Comparison of ENCODE assay signal across 8 cellular contexts in the genomic region with DNA sequence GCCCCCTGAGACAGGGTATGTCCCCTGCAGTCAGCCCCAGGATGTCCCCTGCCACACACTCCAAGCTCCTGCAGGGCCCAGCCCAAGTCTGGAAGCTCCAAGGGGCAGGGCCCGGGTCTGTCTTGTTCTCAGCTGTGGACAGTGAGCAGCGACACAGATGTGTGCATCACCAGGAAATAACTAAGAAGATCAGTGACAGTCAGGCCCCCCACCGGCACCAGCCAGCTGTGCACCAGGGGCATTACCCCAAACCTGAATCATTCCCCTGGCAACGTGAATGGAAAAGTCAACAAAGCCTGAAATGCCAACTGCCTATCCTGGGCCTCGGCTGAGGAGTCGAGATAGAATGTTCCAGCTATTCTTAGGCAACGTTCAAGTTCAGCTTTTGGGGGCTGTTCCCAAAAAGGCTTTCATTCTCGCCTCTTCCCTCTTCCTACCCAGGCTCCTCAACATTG.
DNase-seq lines count a peak whose midpoint lies in the region; ATAC-seq and TF ChIP-seq lines count a peak whose summit lies in the region.

No MANE protein-coding gene starts in this region.

- in situ Hi-C loops in mammary epithelial cell (cut with MboI; ENCODE audit: low sequenced_read_pairs in 2 of 2) = no loop called here

- H3K27ac ChIP-seq in mammary epithelial cell (ENCODE audit: insufficient read depth, low read depth, low read length) (no peak overlapping the region), upper lobe of right lung (peak overlapping the region; percentile 82)

- no peak overlapping the region for H3K4me2 ChIP-seq in mammary epithelial cell (ENCODE audit: insufficient read depth, low read depth, low read length)

- H3K79me2 ChIP-seq in mammary epithelial cell (ENCODE audit: insufficient read depth, low read length) = no peaks in the 10 kb centered on the region

- H3K27me3 Mint-ChIP-seq in MCF 10A (ENCODE audit: insufficient read depth, unreplicated experiment) = peaks cover 50% of the 10 kb centered on the region
- no peaks in the 10 kb centered on the region for H3K27me3 Mint-ChIP-seq in activated naive CD8-positive, alpha-beta T cell treated with anti-CD3 and anti-CD28 coated beads, Interleukin-2, amount 50 U/mL, for 24 hours
- H3K27me3 Mint-ChIP-seq in Caco-2 (ENCODE audit: insufficient read depth, unreplicated experiment) = no peaks in the 10 kb centered on the region
- H3K27me3 Mint-ChIP-seq in type B pancreatic cell = peaks cover 12% of the 10 kb centered on the region

- H3K36me3 ChIP-seq in mammary epithelial cell (ENCODE audit: insufficient read depth, low read length) (no peaks in the 10 kb centered on the region), upper lobe of right lung (peaks cover 8% of the 10 kb centered on the region), Caco-2 (ENCODE audit: control insufficient read depth, insufficient read depth, low read length) (no peaks in the 10 kb centered on the region)

- H3K4me3 Mint-ChIP-seq in MCF 10A (ENCODE audit: unreplicated experiment) (no peak overlapping the region), Caco-2 (ENCODE audit: unreplicated experiment) (no peak overlapping the region), type B pancreatic cell (no peak overlapping the region)
- H3K4me3 Mint-ChIP-seq in activated naive CD8-positive, alpha-beta T cell treated with anti-CD3 and anti-CD28 coated beads, Interleukin-2, amount 50 U/mL, for 24 hours = no peak overlapping the region

- peak; percentile 67 for ATAC-seq in activated naive CD8-positive, alpha-beta T cell treated with anti-CD3 and anti-CD28 coated beads, Interleukin-2, amount 50 U/mL, for 24 hours
- ATAC-seq in upper lobe of right lung = no peak

- H3K27ac Mint-ChIP-seq in MCF 10A (ENCODE audit: low read depth, unreplicated experiment) = no peak overlapping the region
- peak overlapping the region; percentile 97 for H3K27ac Mint-ChIP-seq in activated naive CD8-positive, alpha-beta T cell treated with anti-CD3 and anti-CD28 coated beads, Interleukin-2, amount 50 U/mL, for 24 hours
- no peak overlapping the region for H3K27ac Mint-ChIP-seq in Caco-2 (ENCODE audit: unreplicated experiment)
- H3K27ac Mint-ChIP-seq in type B pancreatic cell = no peak overlapping the region

- WGBS in mammary epithelial cell (ENCODE audit: low coverage, missing lambda C conversion rate) = 76% methylated on average over 6 of the region's 8 CpGs

- H3K4me1 Mint-ChIP-seq in MCF 10A (ENCODE audit: insufficient read depth, unreplicated experiment) (no peaks in the 10 kb centered on the region), Caco-2 (ENCODE audit: low read depth, unreplicated experiment) (peaks cover 8% of the 10 kb centered on the region), type B pancreatic cell (ENCODE audit: unreplicated experiment) (peaks cover 11% of the 10 kb centered on the region)
- H3K4me1 Mint-ChIP-seq in activated naive CD8-positive, alpha-beta T cell treated with anti-CD3 and anti-CD28 coated beads, Interleukin-2, amount 50 U/mL, for 24 hours = peaks cover 70% of the 10 kb centered on the region

- H3K36me3 Mint-ChIP-seq in MCF 10A (ENCODE audit: insufficient read depth, unreplicated experiment) = no peaks in the 10 kb centered on the region
- H3K36me3 Mint-ChIP-seq in activated naive CD8-positive, alpha-beta T cell treated with anti-CD3 and anti-CD28 coated beads, Interleukin-2, amount 50 U/mL, for 24 hours (ENCODE audit: low read depth) = peaks cover 43% of the 10 kb centered on the region
- H3K36me3 Mint-ChIP-seq in Caco-2 (ENCODE audit: insufficient read depth, unreplicated experiment) = no peaks in the 10 kb centered on the region
- peaks cover 4% of the 10 kb centered on the region for H3K36me3 Mint-ChIP-seq in type B pancreatic cell

- no peaks in the 10 kb centered on the region for H4K20me1 ChIP-seq in mammary epithelial cell (ENCODE audit: insufficient read depth, low read length)

- intact Hi-C loops in MCF 10A (cut with micrococcal nuclease) (no loop called here), mammary epithelial cell (cut with micrococcal nuclease) (no loop called here), upper lobe of right lung (cut with DNase I) (no loop called here), Caco-2 (cut with micrococcal nuclease; ENCODE audit: unreplicated experiment) (no loop called here)

- dilution Hi-C loops in mammary epithelial cell (cut with HindIII; ENCODE audit: low sequenced_read_pairs) = no loop called here

- no peaks in the 10 kb centered on the region for H3K9me3 Mint-ChIP-seq in MCF 10A (ENCODE audit: unreplicated experiment)
- no peaks in the 10 kb centered on the region for H3K9me3 Mint-ChIP-seq in activated naive CD8-positive, alpha-beta T cell treated with anti-CD3 and anti-CD28 coated beads, Interleukin-2, amount 50 U/mL, for 24 hours
- no peaks in the 10 kb centered on the region for H3K9me3 Mint-ChIP-seq in Caco-2 (ENCODE audit: unreplicated experiment)
- no peaks in the 10 kb centered on the region for H3K9me3 Mint-ChIP-seq in type B pancreatic cell

- no peak overlapping the region for H3K9ac ChIP-seq in mammary epithelial cell (ENCODE audit: insufficient read depth, low read length)

- H3K4me3 ChIP-seq in mammary epithelial cell (replicated peaks in 1 of 3; ENCODE audit: insufficient read depth in 1 of 3, low read depth in 2 of 3, low read length in 3 of 3) (no peak overlapping the region), upper lobe of right lung (no peak overlapping the region), Caco-2 (ENCODE audit: low read depth, low read length) (no peak overlapping the region)

- DNase-seq in MCF 10A (ENCODE audit: unreplicated experiment) = peak; percentile 2
- no peak for DNase-seq in mammary epithelial cell
- peak; percentile 46 for DNase-seq in activated naive CD8-positive, alpha-beta T cell treated with anti-CD3 and anti-CD28 coated beads, Interleukin-2, amount 50 U/mL, for 24 hours
- DNase-seq in kidney tubule cell (ENCODE audit: low spot score) = peak; percentile 5
- DNase-seq in upper lobe of right lung = no peak
- no peak for DNase-seq in Caco-2
- no peak for DNase-seq in activated effector memory CD4-positive, alpha-beta T cell treated with anti-CD3 and anti-CD28 coated beads, Interleukin-2, amount 50 U/mL, for 16 hours
- no peak for DNase-seq in type B pancreatic cell (ENCODE audit: extremely low spot score, unreplicated experiment)

- H3K27me3 ChIP-seq in mammary epithelial cell (ENCODE audit: insufficient read depth, low read length) (no peaks in the 10 kb centered on the region), upper lobe of right lung (no peaks in the 10 kb centered on the region), Caco-2 (replicated peaks; ENCODE audit: control insufficient read depth, insufficient read depth, low read length) (no peaks in the 10 kb centered on the region)

- BruUV-seq in MCF 10A (replicated peaks; lab: Mats Ljungman, UMichigan) = no TSS peak
- BruUV-seq in mammary epithelial cell (replicated peaks; lab: Mats Ljungman, UMichigan) = no TSS peak
- no TSS peak for BruUV-seq in Caco-2 (replicated peaks; lab: Mats Ljungman, UMichigan)

- no peak overlapping the region for H2AFZ ChIP-seq in mammary epithelial cell (ENCODE audit: low read depth, low read length)

- CTCF ChIA-PET in MCF 10A (lab: Yijun Ruan, JAX) = interaction anchor here (1.1 kb wide), 1 partner anchor 11 kb away, joined by 3 read pairs; no protein-coding TSS in a partner anchor
- CTCF ChIA-PET in mammary epithelial cell (lab: Charles Lee; ENCODE audit: low non-redundant PET) = no interaction called here
- CTCF ChIA-PET in Caco-2 (lab: Charles Lee) = interaction anchor here (1.5 kb wide), 1 partner anchor 65 kb away, joined by 7 read pairs; no protein-coding TSS in a partner anchor

- POLR2A ChIA-PET in MCF 10A (lab: Yijun Ruan, JAX) = interaction anchor here (0.6 to 0.7 kb wide), 2 partner anchors 21 to 314 kb away, joined by 3 read pairs; no protein-coding TSS in a partner anchor
- POLR2A ChIA-PET in Caco-2 (lab: Charles Lee) = no interaction called here

- H3K4me1 ChIP-seq in mammary epithelial cell (ENCODE audit: insufficient read depth, low read length) (no peaks in the 10 kb centered on the region), upper lobe of right lung (peaks cover 42% of the 10 kb centered on the region), Caco-2 (peaks cover 5% of the 10 kb centered on the region; the same call in 1 of the 2 replicates)

- no peaks in the 10 kb centered on the region for H3K9me3 ChIP-seq in mammary epithelial cell (replicated peaks; ENCODE audit: insufficient read depth, low read length)
- no peaks in the 10 kb centered on the region for H3K9me3 ChIP-seq in upper lobe of right lung
- H3K9me3 ChIP-seq in Caco-2 = no peaks in the 10 kb centered on the region

- no peak for TF ChIP-seq CTCF in MCF 10A (IDR thresholded peaks at IDR 0.05; ENCODE audit: unreplicated experiment)
- no peak for TF ChIP-seq CTCF in mammary epithelial cell (conservative IDR thresholded peaks at IDR 0.05 in 1 of 2, IDR thresholded peaks at IDR 0.05 in 1 of 2; ENCODE audit: extremely low read depth in 1 of 2, insufficient read depth in 1 of 2, low read depth in 1 of 2, low read length in 2 of 2)
- TF ChIP-seq CTCF in upper lobe of right lung (IDR thresholded peaks at IDR 0.05) = no peak
- no peak for TF ChIP-seq CTCF in Caco-2 (IDR thresholded peaks at IDR 0.05; ENCODE audit: insufficient read depth in 1 of 2, low read depth in 1 of 2, low read length in 1 of 2, severe bottlenecking in 1 of 2, unreplicated experiment in 1 of 2)
- no peak for TF ChIP-seq CTCF in type B pancreatic cell (conservative IDR thresholded peaks at IDR 0.05)

Comparison
In these comparisons a context has a peak if more than half of its experiments do, and no peak if none do; other contexts are left out.
1. DNase-seq: peak in MCF 10A (single experiment), activated naive CD8-positive, alpha-beta T cell treated with anti-CD3 and anti-CD28 coated beads, Interleukin-2, amount 50 U/mL, for 24 hours (single experiment) and kidney tubule cell (single experiment); none in mammary epithelial cell (single experiment), upper lobe of right lung (single experiment), Caco-2 (0 of 2), activated effector memory CD4-positive, alpha-beta T cell treated with anti-CD3 and anti-CD28 coated beads, Interleukin-2, amount 50 U/mL, for 16 hours (single experiment) and type B pancreatic cell (single experiment).